In genomic region chr9:5608298-5609254, GRCh38 we compare ENCODE assay signal across 9 cellular contexts. TPM values are rescaled to one million over a fixed set of nuclear protein-coding genes. Genes with fewer than 3 reads are reported as not detected.
DNase-seq lines count a peak whose midpoint lies in the region; ATAC-seq and TF ChIP-seq lines count a peak whose summit lies in the region.
"Had no signal": no experiment of that assay in that cellular context is flagged by ENCODE, and none has a peak within 500 bp of the region (broad histone marks: within the 10 kb centered on the region; RNA-seq: fewer than 3 reads in every experiment).

No MANE protein-coding gene starts in this region.

- peak overlapping the region in 1 of 2 donors; percentile 70 for H3K27ac Mint-ChIP-seq in activated naive CD4-positive, alpha-beta T cell treated with anti-CD3 and anti-CD28 coated beads, Interleukin-2, amount 50 U/mL, for 72 hours

- H3K4me3 ChIP-seq in lung: no peak overlapping the region

- no peaks in the 10 kb centered on the region for H3K36me3 ChIP-seq in lung (ENCODE audit: control insufficient read depth in 2 of 2, insufficient read depth in 2 of 2, low read length in 2 of 2)

- H3K27me3 ChIP-seq in lung (ENCODE audit: control insufficient read depth, insufficient read depth): no peaks in the 10 kb centered on the region

- H3K4me1 ChIP-seq in lung (ENCODE audit: control insufficient read depth in 2 of 2, insufficient read depth in 2 of 2, low read length in 2 of 2): peaks cover 0 to 7% of the 10 kb centered on the region in 2 donors

- no peaks in the 10 kb centered on the region for H3K9me3 ChIP-seq in lung (ENCODE audit: control insufficient read depth in 2 of 2, insufficient read depth in 1 of 2, low read length in 1 of 2)

- ATAC-seq in GM18867 (IDR thresholded peaks at IDR 0.05; ENCODE audit: unreplicated experiment): peak; percentile 60
- ATAC-seq in HG03097 (IDR thresholded peaks at IDR 0.05; ENCODE audit: low FRiP score, unreplicated experiment): peak; percentile 45
- ATAC-seq in activated naive CD4-positive, alpha-beta T cell treated with anti-CD3 and anti-CD28 coated beads, Interleukin-2, amount 50 U/mL, for 72 hours: peak; percentile 84 to 90
- peak; percentile 58 for ATAC-seq in lung (ENCODE audit: insufficient read depth, low FRiP score)

- peak overlapping the region; percentile 79 to 83 for H3K27ac ChIP-seq in lung (ENCODE audit: low read depth in 1 of 2, low read length in 1 of 2)
- H3K27ac ChIP-seq: VCaP had no signal

- H3K9me3 Mint-ChIP-seq in activated naive CD4-positive, alpha-beta T cell treated with anti-CD3 and anti-CD28 coated beads, Interleukin-2, amount 50 U/mL, for 72 hours: peaks cover 0 to 4% of the 10 kb centered on the region in 2 donors

- 30 to 36% methylated on average over 6 of the region's 6 CpGs for WGBS in lung, 2 donors

- no peak for DNase-seq in activated naive CD4-positive, alpha-beta T cell treated with anti-CD3 and anti-CD28 coated beads, Interleukin-2, amount 50 U/mL, for 72 hours (ENCODE audit: low spot score in 2 of 2)
- DNase-seq in lung (ENCODE audit: low spot score) (no peak), islet precursor cell (no peak), NCI-H128 (lab: John Stamatoyannopoulos, UW; ENCODE audit: unreplicated experiment) (no peak), HCEC 1CT (no peak)
- no peak for DNase-seq in stimulated activated CD4-positive, alpha-beta T cell treated with anti-CD3 and anti-CD28 coated beads, Interleukin-4, amount 100 ng/mL, for 24 hours

- peaks cover 0 to 5% of the 10 kb centered on the region in 2 donors for H3K36me3 Mint-ChIP-seq in activated naive CD4-positive, alpha-beta T cell treated with anti-CD3 and anti-CD28 coated beads, Interleukin-2, amount 50 U/mL, for 72 hours

- no peak for TF ChIP-seq CTCF in lung (IDR thresholded peaks at IDR 0.05; ENCODE audit: control extremely low read depth, extremely low read depth)

RNA-seq across cellular contexts. Expression of gene RIC1, which starts 20.3 kb away (rescaled TPM):
- 10 to 100 TPM; 25.6 to 26.7 TPM for total RNA-seq in activated naive CD4-positive, alpha-beta T cell treated with anti-CD3 and anti-CD28 coated beads, Interleukin-2, amount 50 U/mL, for 72 hours
- total RNA-seq in lung: 10 to 100 TPM; 19.4 to 46.0 TPM
- polyA plus RNA-seq in lung: 1 to 10 TPM; 3.5 to 9.5 TPM
